ENCODE assay signal across 1 cellular context in genomic region chr17:20275653-20276052, GRCh38.
TF ChIP-seq lines count a peak whose summit lies in the region.

No MANE protein-coding gene starts in this region.

TF ChIP-seq in SK-N-SH treated with all-trans-retinoic acid at 6 μM for 48 hours, 23 proteins besides CTCF, POLR2A, EP300 and RAD21 (continued from another document):
- TF ChIP-seq, protein P1, sequence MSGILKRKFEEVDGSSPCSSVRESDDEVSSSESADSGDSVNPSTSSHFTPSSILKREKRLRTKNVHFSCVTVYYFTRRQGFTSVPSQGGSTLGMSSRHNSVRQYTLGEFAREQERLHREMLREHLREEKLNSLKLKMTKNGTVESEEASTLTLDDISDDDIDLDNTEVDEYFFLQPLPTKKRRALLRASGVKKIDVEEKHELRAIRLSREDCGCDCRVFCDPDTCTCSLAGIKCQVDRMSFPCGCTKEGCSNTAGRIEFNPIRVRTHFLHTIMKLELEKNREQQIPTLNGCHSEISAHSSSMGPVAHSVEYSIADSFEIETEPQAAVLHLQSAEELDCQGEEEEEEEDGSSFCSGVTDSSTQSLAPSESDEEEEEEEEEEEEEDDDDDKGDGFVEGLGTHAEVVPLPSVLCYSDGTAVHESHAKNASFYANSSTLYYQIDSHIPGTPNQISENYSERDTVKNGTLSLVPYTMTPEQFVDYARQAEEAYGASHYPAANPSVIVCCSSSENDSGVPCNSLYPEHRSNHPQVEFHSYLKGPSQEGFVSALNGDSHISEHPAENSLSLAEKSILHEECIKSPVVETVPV (CRISPR knock-in tag; IDR thresholded peaks at IDR 0.05), result no peak
- TF ChIP-seq POU6F1 (CRISPR knock-in tag; IDR thresholded peaks at IDR 0.05; ENCODE audit: borderline replicate concordance, low read depth) (no peak), OSR1 (CRISPR knock-in tag; IDR thresholded peaks at IDR 0.05) (no peak), ESRRG (CRISPR knock-in tag; IDR thresholded peaks at IDR 0.05) (no peak)
